In genomic region chr5:156076912-156077311, GRCh38 we compare ENCODE assay signal across 29 cellular contexts.
"Had no signal": no experiment of that assay in that cellular context is flagged by ENCODE, and none has a peak within 500 bp of the region (broad histone marks: within the 10 kb centered on the region; RNA-seq: fewer than 3 reads in every experiment).

No MANE protein-coding gene starts in this region.

- FAIRE-seq: colon, endometrium, endothelial cell of umbilical vein, frontal cortex had no signal

- H3K27ac ChIP-seq: colonic mucosa, coronary artery, dorsolateral prefrontal cortex, epithelial cell of prostate, esophagus muscularis mucosa, esophagus squamous epithelium, foreskin keratinocyte, gastrocnemius medialis, gastroesophageal sphincter, heart left ventricle, heart right ventricle had no signal

- ATAC-seq: effector memory CD8-positive, alpha-beta T cell; esophagus mucosa; foreskin keratinocyte; gastrocnemius medialis; gastroesophageal sphincter; heart left ventricle; heart right ventricle had no signal

- DNase-seq: colonic mucosa; cortex of kidney; dermis blood vessel endothelial cell; dorsolateral prefrontal cortex; effector CD4-positive, alpha-beta T cell; effector CD8-positive, alpha-beta T cell; effector memory CD4-positive, alpha-beta T cell; effector memory CD8-positive, alpha-beta T cell; endodermal cell; erythroblast; esophagus squamous epithelium; foreskin fibroblast; foreskin keratinocyte; foreskin melanocyte; gastrocnemius medialis; glutamatergic neuron; head of caudate nucleus; heart left ventricle; heart right ventricle had no signal

- H3K4me3 ChIP-seq: colonic mucosa, coronary artery, dorsolateral prefrontal cortex, esophagus muscularis mucosa, esophagus squamous epithelium, gastrocnemius medialis, gastroesophageal sphincter, heart left ventricle, heart right ventricle had no signal

- H3K9me3 ChIP-seq: colonic mucosa, gastrocnemius medialis had no signal

- H3K4me3 Mint-ChIP-seq: dendritic cell treated with granulocyte-macrophage colony-stimulating factor and Interleukin-4, amounts not matched to agents 40 ng/mL and 50 ng/mL, for 4 days; effector memory CD8-positive, alpha-beta T cell; endodermal cell had no signal

- H3K4me1 Mint-ChIP-seq: endodermal cell had no signal

- H3K27ac Mint-ChIP-seq: dendritic cell treated with granulocyte-macrophage colony-stimulating factor and Interleukin-4, amounts not matched to agents 40 ng/mL and 50 ng/mL, for 4 days; effector memory CD8-positive, alpha-beta T cell; endodermal cell had no signal

- H3K4me1 ChIP-seq: colonic mucosa, esophagus muscularis mucosa, esophagus squamous epithelium, foreskin keratinocyte, gastrocnemius medialis, gastroesophageal sphincter, heart left ventricle, heart right ventricle had no signal

- H3K36me3 ChIP-seq: colonic mucosa, esophagus muscularis mucosa, esophagus squamous epithelium, gastrocnemius medialis, gastroesophageal sphincter, heart left ventricle, heart right ventricle had no signal

- H3K27me3 Mint-ChIP-seq: dendritic cell treated with granulocyte-macrophage colony-stimulating factor and Interleukin-4, amounts not matched to agents 40 ng/mL and 50 ng/mL, for 4 days had no signal

- H3K27me3 ChIP-seq: colonic mucosa, esophagus muscularis mucosa, esophagus squamous epithelium, foreskin keratinocyte, gastrocnemius medialis, gastroesophageal sphincter, heart left ventricle, heart right ventricle had no signal
